In the genomic region with DNA sequence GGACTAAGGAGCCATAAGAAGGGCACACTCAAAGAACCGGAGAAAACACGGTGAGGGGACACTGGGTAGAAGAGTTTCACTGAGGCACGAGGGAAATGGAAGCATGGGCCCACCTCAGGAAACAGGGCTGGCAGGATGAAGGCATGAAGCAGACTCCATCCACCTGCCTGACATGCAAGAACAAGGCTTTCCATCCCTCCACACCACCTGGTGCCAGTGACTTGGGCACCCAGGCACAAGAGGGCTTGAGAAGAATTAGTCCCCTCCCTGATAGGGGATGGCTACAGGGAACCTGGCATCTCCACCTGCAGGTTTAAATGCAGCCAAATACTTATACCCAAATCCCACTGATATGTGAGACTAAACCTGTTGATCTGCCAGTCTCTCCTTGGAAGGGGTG, we compare ENCODE assay signal across 27 cellular contexts.
"Had no signal": no experiment of that assay in that cellular context is flagged by ENCODE, and none has a peak within 500 bp of the region (broad histone marks: within the 10 kb centered on the region; RNA-seq: fewer than 3 reads in every experiment).

No MANE protein-coding gene starts in this region.

- H3K4me3 ChIP-seq: gastrocnemius medialis, hepatocyte, lung, pancreas, smooth muscle cell, thoracic aorta, tibial nerve, upper lobe of left lung had no signal

- H3K4me3 Mint-ChIP-seq: effector memory CD8-positive, alpha-beta T cell; naive thymus-derived CD8-positive, alpha-beta T cell; nephron progenitor cell had no signal

- H3K4me1 Mint-ChIP-seq: naive thymus-derived CD8-positive, alpha-beta T cell; nephron progenitor cell had no signal

- H3K9me3 ChIP-seq: gastrocnemius medialis, pancreas, thoracic aorta, tibial nerve, upper lobe of left lung had no signal

- H3K27ac Mint-ChIP-seq: effector memory CD8-positive, alpha-beta T cell; naive thymus-derived CD8-positive, alpha-beta T cell; nephron progenitor cell had no signal

- H3K4me1 ChIP-seq: pancreas had no signal

- H3K27me3 ChIP-seq: gastrocnemius medialis, hepatocyte, pancreas, tibial nerve, upper lobe of left lung had no signal

- H3K9me3 Mint-ChIP-seq: effector memory CD8-positive, alpha-beta T cell; naive thymus-derived CD8-positive, alpha-beta T cell; nephron progenitor cell had no signal

- DNase-seq: cerebellar nuclear complex; cortex of kidney; effector memory CD8-positive, alpha-beta T cell; erythroblast; gastrocnemius medialis; head of caudate nucleus; kidney; mesendoderm; midbrain; naive thymus-derived CD8-positive, alpha-beta T cell; nephron progenitor cell; nucleus accumbens; pancreas; stimulated activated CD4-positive, alpha-beta T cell treated with anti-CD3 and anti-CD28 coated beads, Interleukin-12 subunit alpha, Interleukin-12 subunit beta, amount 100 ng/mL, for 4 hours; stimulated activated CD4-positive, alpha-beta T cell treated with anti-CD3 and anti-CD28 coated beads, Interleukin-1b, Interleukin-23, amount 100 ng/mL, for 48 hours; stimulated activated CD4-positive, alpha-beta T cell treated with anti-CD3 and anti-CD28 coated beads, Interleukin-4, amount 100 ng/mL, for 1 hour; stimulated activated CD8-positive, alpha-beta memory T cell treated with anti-CD3 and anti-CD28 coated beads, Interleukin-4, amount 100 ng/mL, for 48 hours; stimulated activated naive CD8-positive, alpha-beta T cell treated with anti-CD3 and anti-CD28 coated beads, Interleukin-15, Interleukin-2, amounts not matched to agents 100 U/mL and 50 U/mL, for 24 hours; substantia nigra; upper lobe of left lung had no signal

- ATAC-seq: effector memory CD8-positive, alpha-beta T cell; left lobe of liver; naive thymus-derived CD8-positive, alpha-beta T cell; pancreas; sciatic nerve; stimulated activated naive CD8-positive, alpha-beta T cell treated with anti-CD3 and anti-CD28 coated beads, Interleukin-15, Interleukin-2, amounts not matched to agents 100 U/mL and 50 U/mL, for 24 hours had no signal

- H3K4me2 ChIP-seq: hepatocyte, smooth muscle cell had no signal

- H3K36me3 Mint-ChIP-seq: naive thymus-derived CD8-positive, alpha-beta T cell had no signal

- H3K27ac ChIP-seq: hepatocyte, pancreas, thoracic aorta, tibial nerve, upper lobe of left lung had no signal

- H3K36me3 ChIP-seq: gastrocnemius medialis, pancreas, thoracic aorta, tibial nerve, upper lobe of left lung had no signal

- H3K79me2 ChIP-seq: hepatocyte had no signal

- H2AFZ ChIP-seq: hepatocyte had no signal
